21 cellular contexts compared by ENCODE assay signal in the genomic region with DNA sequence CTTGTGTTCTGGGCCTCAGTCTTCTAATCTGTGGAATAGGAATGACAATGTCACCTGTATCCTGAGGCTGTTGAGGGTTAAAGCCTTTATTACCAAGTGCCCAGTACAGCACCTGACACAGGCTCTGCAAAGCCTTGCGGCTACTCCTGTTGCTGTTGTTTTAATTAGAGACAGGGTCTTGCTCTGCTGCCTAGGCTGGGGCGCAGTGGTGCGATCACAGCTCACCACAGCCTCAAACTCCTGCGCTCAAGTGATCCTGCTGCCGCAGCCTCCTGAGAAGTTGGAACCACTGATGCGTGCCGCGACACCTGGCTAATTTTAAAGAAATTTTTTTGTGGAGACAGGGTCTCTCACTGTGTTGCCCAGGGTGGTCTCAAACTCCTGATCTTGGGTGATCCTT. TPM values are rescaled to one million over a fixed set of nuclear protein-coding genes. Genes with fewer than 3 reads are reported as not detected.
DNase-seq lines count a peak whose midpoint lies in the region; ATAC-seq, FAIRE-seq and TF ChIP-seq lines count a peak whose summit lies in the region.
"Had no signal": no experiment of that assay in that cellular context is flagged by ENCODE, and none has a peak within 500 bp of the region (broad histone marks: within the 10 kb centered on the region; RNA-seq: fewer than 3 reads in every experiment).

No MANE protein-coding gene starts in this region.

- H3K79me2 ChIP-seq in astrocyte (ENCODE audit: insufficient read depth, low read length) = peaks cover 50% of the 10 kb centered on the region

- no peak for FAIRE-seq in astrocyte (lab: Jason Lieb, UNC)

- no peak for TF ChIP-seq POLR2A in breast epithelium (IDR thresholded peaks at IDR 0.05)

- TF ChIP-seq CTCF in breast epithelium (IDR thresholded peaks at IDR 0.05) = no peak
- no peak for TF ChIP-seq CTCF in MCF 10A (IDR thresholded peaks at IDR 0.05; ENCODE audit: unreplicated experiment)
- TF ChIP-seq CTCF in astrocyte (IDR thresholded peaks at IDR 0.05; ENCODE audit: insufficient read depth, low read depth, low read length) = no peak
- no peak for TF ChIP-seq CTCF in type B pancreatic cell (conservative IDR thresholded peaks at IDR 0.05)
- no peak for TF ChIP-seq CTCF in dorsolateral prefrontal cortex (IDR thresholded peaks at IDR 0.05 in 54 of 56, conservative IDR thresholded peaks at IDR 0.05 in 2 of 56; ENCODE audit: low read depth in 1 of 56, partially characterized antibody in 56 of 56)

- H3K4me3 Mint-ChIP-seq in MCF 10A (ENCODE audit: unreplicated experiment) (no peak overlapping the region), astrocyte (ENCODE audit: unreplicated experiment) (no peak overlapping the region), type B pancreatic cell (peak overlapping the region; percentile 87)
- H3K4me3 Mint-ChIP-seq: HFFc6 had no signal

- H3K27me3 ChIP-seq in breast epithelium (no peaks in the 10 kb centered on the region), astrocyte (ENCODE audit: insufficient read depth, low read length) (peaks cover 3% of the 10 kb centered on the region), dorsolateral prefrontal cortex (no peaks in the 10 kb centered on the region)

- peaks cover 94% of the 10 kb centered on the region for H4K20me1 ChIP-seq in astrocyte (ENCODE audit: insufficient read depth, low read length)

- H3K4me3 ChIP-seq in breast epithelium = no peak overlapping the region
- H3K4me3 ChIP-seq in astrocyte (ENCODE audit: insufficient read depth, low read depth, low read length) = no peak overlapping the region
- H3K4me3 ChIP-seq in dorsolateral prefrontal cortex = no peak overlapping the region

- H3K9ac ChIP-seq in astrocyte (ENCODE audit: low read length) = no peak overlapping the region
- H3K9ac ChIP-seq: KMS-11 had no signal

- POLR2A ChIA-PET in MCF 10A (lab: Yijun Ruan, JAX) = interaction anchor here (0.7 kb wide), 1 partner anchor 8 kb away, joined by 3 read pairs; no protein-coding TSS in a partner anchor

- H3K36me3 Mint-ChIP-seq in MCF 10A (ENCODE audit: insufficient read depth, unreplicated experiment) (peaks cover 10% of the 10 kb centered on the region), astrocyte (ENCODE audit: low read depth, unreplicated experiment) (peaks cover 10% of the 10 kb centered on the region), type B pancreatic cell (peaks cover 3% of the 10 kb centered on the region)

- no peak overlapping the region for H3K4me2 ChIP-seq in astrocyte (ENCODE audit: low read length)
- H3K4me2 ChIP-seq: KMS-11 had no signal

- H3K27ac ChIP-seq in breast epithelium (peak overlapping the region; percentile 6 to 60), astrocyte (ENCODE audit: low read depth, low read length) (no peak overlapping the region), dorsolateral prefrontal cortex (no peak overlapping the region)
- H3K27ac ChIP-seq: KMS-11, RWPE1 had no signal

- CTCF ChIA-PET in MCF 10A (lab: Yijun Ruan, JAX) = interaction anchor here (0.6 kb wide), 2 partner anchors 9 kb away, joined by 3 read pairs; no protein-coding TSS in a partner anchor

- no TSS peak for BruUV-seq in MCF 10A (replicated peaks; lab: Mats Ljungman, UMichigan)

- H3K36me3 ChIP-seq in breast epithelium (no peaks in the 10 kb centered on the region), astrocyte (ENCODE audit: insufficient read depth, low read length) (no peaks in the 10 kb centered on the region)

- peaks cover 4% of the 10 kb centered on the region for H3K4me1 Mint-ChIP-seq in MCF 10A (ENCODE audit: insufficient read depth, unreplicated experiment)
- H3K4me1 Mint-ChIP-seq in astrocyte (ENCODE audit: low read depth, unreplicated experiment) = peaks cover 11% of the 10 kb centered on the region
- H3K4me1 Mint-ChIP-seq in type B pancreatic cell (ENCODE audit: unreplicated experiment) = peaks cover 37% of the 10 kb centered on the region

- H3K27ac Mint-ChIP-seq in MCF 10A (ENCODE audit: low read depth, unreplicated experiment) (no peak overlapping the region), astrocyte (ENCODE audit: unreplicated experiment) (peak overlapping the region; percentile 26), type B pancreatic cell (peak overlapping the region; percentile 94)
- H3K27ac Mint-ChIP-seq: HFFc6 had no signal

- H3K4me1 ChIP-seq in breast epithelium (peaks cover 12 to 29% of the 10 kb centered on the region in 2 donors), astrocyte (ENCODE audit: insufficient read depth, low read length) (peaks cover 27% of the 10 kb centered on the region)

- H3K9me3 Mint-ChIP-seq in MCF 10A (ENCODE audit: unreplicated experiment) (no peaks in the 10 kb centered on the region), astrocyte (ENCODE audit: unreplicated experiment) (no peaks in the 10 kb centered on the region), type B pancreatic cell (no peaks in the 10 kb centered on the region)
- H3K9me3 Mint-ChIP-seq: HFFc6 had no signal

- DNase-seq in breast epithelium (ENCODE audit: low spot score in 2 of 2) (no peak), MCF 10A (ENCODE audit: unreplicated experiment) (no peak), astrocyte (ENCODE audit: low read depth) (no peak), left kidney (ENCODE audit: low read depth, low spot score) (peak; percentile 57), type B pancreatic cell (ENCODE audit: extremely low spot score, unreplicated experiment) (no peak), dorsolateral prefrontal cortex (no peak), NK-92 (lab: John Stamatoyannopoulos, UW; ENCODE audit: unreplicated experiment) (no peak)
- DNase-seq: DND-41, H7, HFFc6, NCI-H1048, NCI-H1436, NCI-H1930, NCI-H446, NCI-H526 treated with DMSO at 0.1 percent for 48 hours, SIG-M5 had no signal

- intact Hi-C loops in breast epithelium (cut with DNase I; ENCODE audit: low total_unique reads) (loop anchor here (10.0 kb wide), 1 partner anchor 64 kb away; no protein-coding TSS in a partner anchor), MCF 10A (cut with micrococcal nuclease) (no loop called here), dorsolateral prefrontal cortex (cut with DNase I) (loop anchor here in 1 of 2 donors (10.0 kb wide), 1 partner anchor 484 kb away; no protein-coding TSS in a partner anchor)

- no peak for ATAC-seq in GM18861 (IDR thresholded peaks at IDR 0.05; ENCODE audit: unreplicated experiment)
- ATAC-seq: PC-3, SK-N-SH treated with all-trans-retinoic acid at 6 μM for 48 hours had no signal

- no peak overlapping the region for H2AFZ ChIP-seq in astrocyte (ENCODE audit: low read depth, low read length)

- H3K9me3 ChIP-seq in breast epithelium (no peaks in the 10 kb centered on the region), astrocyte (ENCODE audit: insufficient read depth, low read depth, low read length) (no peaks in the 10 kb centered on the region)

- no peaks in the 10 kb centered on the region for H3K27me3 Mint-ChIP-seq in MCF 10A (ENCODE audit: insufficient read depth, unreplicated experiment)
- peaks cover 13% of the 10 kb centered on the region for H3K27me3 Mint-ChIP-seq in astrocyte (ENCODE audit: low read depth, unreplicated experiment)
- H3K27me3 Mint-ChIP-seq in type B pancreatic cell = no peaks in the 10 kb centered on the region

RNA-seq across cellular contexts. Expression of gene GSE1, which starts 5.4 kb away (rescaled TPM):
- 100 to 1,000 TPM in 1 of 3 donors, 10 to 100 TPM in 2; 52.3 to 105 (median 60.7) TPM for total RNA-seq in breast epithelium
- 44.4 and 52.9 TPM in 2 replicates for total RNA-seq in MCF 10A (2022)
- total RNA-seq in astrocyte = 30.1 and 35.0 TPM in 2 replicates
- total RNA-seq in type B pancreatic cell (ENCODE audit: low replicate concordance) = 101 and 112 TPM in 2 replicates
- total RNA-seq in dorsolateral prefrontal cortex = 10 to 100 TPM; 18.4 to 76.6 (median 53.0) TPM

Comparison
In these comparisons a context has a peak if more than half of its experiments do, and no peak if none do; other contexts are left out.
1. H3K27ac ChIP-seq: peak in breast epithelium (2 of 2); none in astrocyte (single experiment) and dorsolateral prefrontal cortex (0 of 59).